In the genomic region with DNA sequence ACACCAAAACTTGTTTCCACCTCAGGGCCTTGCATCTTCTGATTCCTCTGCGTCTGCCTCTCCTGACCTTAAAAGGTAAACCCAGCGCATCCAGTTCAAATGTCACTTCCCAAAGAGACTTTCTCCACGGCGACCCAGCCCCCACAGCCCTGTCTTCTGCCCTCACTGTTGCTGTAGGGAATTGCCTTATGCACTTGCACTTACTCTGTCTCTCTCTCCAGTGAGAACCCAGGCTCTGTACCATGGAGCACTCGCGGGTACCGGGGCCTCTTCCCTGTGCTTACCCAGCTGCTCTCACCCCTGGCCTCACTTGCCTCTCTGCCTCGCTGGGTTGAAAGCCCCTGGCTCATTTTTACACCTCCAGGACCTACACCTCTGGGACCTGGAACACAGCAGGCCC, we compare ENCODE assay signal across 19 cellular contexts. TPM values are rescaled to one million over a fixed set of nuclear protein-coding genes. Genes with fewer than 3 reads are reported as not detected.
A peak's percentile ranks its signal among the peaks of the same experiment; 100 is the strongest.
DNase-seq lines count a peak whose midpoint lies in the region; ATAC-seq and TF ChIP-seq lines count a peak whose summit lies in the region.
"Had no signal": no experiment of that assay in that cellular context is flagged by ENCODE, and none has a peak within 500 bp of the region (broad histone marks: within the 10 kb centered on the region; RNA-seq: fewer than 3 reads in every experiment).

No MANE protein-coding gene starts in this region.

- no peak overlapping the region for H4K8ac ChIP-seq in trophoblast cell (ENCODE audit: low read depth, low read length)

- no peak overlapping the region for H3K4ac ChIP-seq in trophoblast cell (ENCODE audit: low read depth, low read length)

- H3K27ac ChIP-seq in colonic mucosa, result peak overlapping the region; percentile 56
- H3K27ac ChIP-seq in mucosa of rectum (ENCODE audit: low read depth in 2 of 2, low read length in 2 of 2), result peak overlapping the region; percentile 77 to 86
- no peak overlapping the region for H3K27ac ChIP-seq in trophoblast cell (ENCODE audit: low read depth, low read length)
- H3K27ac ChIP-seq: A549 had no signal

- H2BK12ac ChIP-seq in trophoblast cell (ENCODE audit: low read length), result no peak overlapping the region

- no peak for TF ChIP-seq CTCF in colonic mucosa (IDR thresholded peaks at IDR 0.05)

- no peak overlapping the region for H4K91ac ChIP-seq in trophoblast cell (ENCODE audit: low read depth, low read length)

- no peak overlapping the region for H2BK120ac ChIP-seq in trophoblast cell (ENCODE audit: insufficient read depth, low read length, poor library complexity)

- no peaks in the 10 kb centered on the region for H3K9me3 ChIP-seq in colonic mucosa
- H3K9me3 ChIP-seq in mucosa of rectum (ENCODE audit: control insufficient read depth in 2 of 2, low read length in 2 of 2), result no peaks in the 10 kb centered on the region
- H3K9me3 ChIP-seq in trophoblast cell (ENCODE audit: insufficient read depth, low read depth, low read length), result no peaks in the 10 kb centered on the region
- H3K9me3 ChIP-seq: A549, HAP-1 had no signal

- no peak overlapping the region for H3K23ac ChIP-seq in trophoblast cell (ENCODE audit: low read length)

- ATAC-seq in GM18517 (IDR thresholded peaks at IDR 0.05; ENCODE audit: unreplicated experiment) (no peak), HG03108 (IDR thresholded peaks at IDR 0.05; ENCODE audit: unreplicated experiment) (no peak), GM18858 (IDR thresholded peaks at IDR 0.05; ENCODE audit: unreplicated experiment) (no peak)
- ATAC-seq: A549, Right ventricle myocardium inferior had no signal

- H4K12ac ChIP-seq in trophoblast cell (ENCODE audit: low read depth, low read length), result no peak overlapping the region

- H3K4me1 ChIP-seq in colonic mucosa (peaks cover 14% of the 10 kb centered on the region), mucosa of rectum (ENCODE audit: control insufficient read depth in 2 of 2, insufficient read depth in 2 of 2, low read length in 2 of 2) (peaks cover 44 to 47% of the 10 kb centered on the region in 2 donors), trophoblast cell (ENCODE audit: control insufficient read depth in 1 of 2, insufficient read depth in 2 of 2, low read length in 2 of 2) (peaks cover 10% of the 10 kb centered on the region in 2 experiments)
- H3K4me1 ChIP-seq: A549 had no signal

- H3K9ac ChIP-seq in colonic mucosa (ENCODE audit: low read depth in 2 of 2, low read length in 2 of 2) (peak overlapping the region in 1 of 2 donors; percentile 44), mucosa of rectum (ENCODE audit: low read depth in 1 of 2, low read length in 2 of 2) (peak overlapping the region; percentile 24 to 33), trophoblast cell (ENCODE audit: low read length) (no peak overlapping the region)

- DNase-seq in NCI-H69 (lab: John Stamatoyannopoulos, UW) (peak; percentile 25), colonic mucosa (peak; percentile 33), trophoblast cell (no peak), NCI-H2081 (lab: John Stamatoyannopoulos, UW) (no peak)
- DNase-seq: C1 segment of cervical spinal cord, DMS 273 treated with DMSO at 0.1 percent for 48 hours, GF-D8, MV-4-11, NCI-H1930, NCI-H2171 treated with DMSO at 0.1 percent for 48 hours, NCI-H446 treated with DMSO at 0.1 percent for 48 hours, NCI-H748 treated with DMSO at 0.1 percent for 48 hours had no signal

- no peak overlapping the region for H3K14ac ChIP-seq in trophoblast cell (ENCODE audit: low read length)

- H3K27me3 ChIP-seq in colonic mucosa, result no peaks in the 10 kb centered on the region
- peaks cover 0 to 4% of the 10 kb centered on the region in 2 donors for H3K27me3 ChIP-seq in mucosa of rectum (ENCODE audit: control insufficient read depth in 2 of 2, insufficient read depth in 2 of 2, low read length in 2 of 2)
- no peaks in the 10 kb centered on the region for H3K27me3 ChIP-seq in trophoblast cell (ENCODE audit: insufficient read depth, low read length)

- no peak overlapping the region for H2AFZ ChIP-seq in trophoblast cell (ENCODE audit: insufficient read depth, low read length, poor library complexity)

- H3K4me2 ChIP-seq in trophoblast cell (ENCODE audit: low read length), result peak overlapping the region; percentile 18
- H3K4me2 ChIP-seq: A549 had no signal

- no peaks in the 10 kb centered on the region for H3K36me3 ChIP-seq in colonic mucosa
- H3K36me3 ChIP-seq in mucosa of rectum (ENCODE audit: control insufficient read depth in 2 of 2, insufficient read depth in 2 of 2, low read length in 2 of 2), result no peaks in the 10 kb centered on the region
- no peaks in the 10 kb centered on the region for H3K36me3 ChIP-seq in trophoblast cell (ENCODE audit: control insufficient read depth in 1 of 2, insufficient read depth in 2 of 2, low read length in 2 of 2)
- H3K36me3 ChIP-seq: HAP-1 had no signal

- no CpG with 5 or more reads among the region's 8 CpGs for WGBS in trophoblast cell (ENCODE audit: extremely low coverage, insufficient coverage, insufficient read length)

- no peak overlapping the region for H2AK5ac ChIP-seq in trophoblast cell (ENCODE audit: low read length)

- H3K18ac ChIP-seq in trophoblast cell (ENCODE audit: low read length), result no peak overlapping the region

- no peaks in the 10 kb centered on the region for H3K79me2 ChIP-seq in trophoblast cell (ENCODE audit: control insufficient read depth, insufficient read depth, low read length, poor library complexity)

- no peak overlapping the region for H3K4me3 ChIP-seq in colonic mucosa
- no peak overlapping the region for H3K4me3 ChIP-seq in mucosa of rectum (ENCODE audit: low read length in 2 of 2)
- no peak overlapping the region for H3K4me3 ChIP-seq in trophoblast cell (ENCODE audit: low read depth, low read length)
- H3K4me3 ChIP-seq: A549, HAP-1 had no signal

- H3K79me1 ChIP-seq in trophoblast cell (ENCODE audit: low read length), result no peaks in the 10 kb centered on the region

- intact Hi-C loops in colonic mucosa (cut with DNase I), result no loop called here

- no peak overlapping the region for H2BK5ac ChIP-seq in trophoblast cell (ENCODE audit: low read depth, low read length, poor library complexity)

RNA-seq across cellular contexts. Expression of gene AOC1, which starts 48.4 kb away (rescaled TPM):
- 100 to 1,000 TPM; 308 to 353 TPM for total RNA-seq in colonic mucosa
- 0.18 and 0.21 TPM in 2 replicates for polyA plus RNA-seq in trophoblast cell (2013)
- polyA plus RNA-seq: A549 had no signal

Comparison
In these comparisons a context has a peak if more than half of its experiments do, and no peak if none do; other contexts are left out.
1. DNase-seq: peak in NCI-H69 (single experiment) and colonic mucosa (single experiment); none in trophoblast cell (0 of 2) and NCI-H2081 (0 of 2).